Comparison of ENCODE assay signal across 19 cellular contexts in the genomic region with DNA sequence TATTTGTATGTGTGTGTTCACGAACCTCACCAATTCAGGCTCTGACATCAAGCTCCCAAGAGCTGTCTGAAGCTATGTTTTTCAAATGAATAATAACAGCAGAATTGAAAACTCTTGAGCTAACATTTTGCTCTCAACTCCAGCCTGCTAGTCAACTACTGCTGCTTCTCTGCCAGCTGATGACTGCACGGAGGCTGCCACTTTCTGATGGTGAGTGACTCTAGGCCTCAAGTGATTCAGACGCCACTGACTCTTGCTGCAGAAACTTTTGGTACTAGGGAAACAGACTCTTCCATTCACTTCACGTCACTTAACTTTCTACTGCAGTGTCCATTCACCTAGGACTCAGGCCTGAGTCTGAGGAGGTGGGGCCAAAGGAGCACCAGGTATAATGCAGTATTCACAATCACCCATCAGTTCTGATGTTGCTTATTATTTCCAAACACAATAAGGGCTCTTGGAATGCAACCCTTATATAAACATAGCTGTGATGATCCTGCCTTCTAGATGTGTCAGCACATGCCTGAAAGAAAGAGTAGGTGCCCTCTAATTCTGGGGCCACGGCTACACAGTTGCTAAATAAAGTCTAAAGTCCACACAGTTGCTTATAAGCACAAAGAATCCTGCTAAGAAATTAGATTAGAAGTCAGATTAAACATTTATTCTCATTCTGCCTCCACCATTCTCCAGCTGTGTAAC. TPM values are rescaled to one million over a fixed set of nuclear protein-coding genes. Genes with fewer than 3 reads are reported as not detected.
DNase-seq lines count a peak whose midpoint lies in the region; ATAC-seq, FAIRE-seq and TF ChIP-seq lines count a peak whose summit lies in the region.
"Had no signal": no experiment of that assay in that cellular context is flagged by ENCODE, and none has a peak within 500 bp of the region (broad histone marks: within the 10 kb centered on the region; RNA-seq: fewer than 3 reads in every experiment).

No MANE protein-coding gene starts in this region.

- H3K4me3 ChIP-seq in Panc1 (ENCODE audit: low read depth in 2 of 2, low read length in 2 of 2) = no peak overlapping the region
- H3K4me3 ChIP-seq in epithelial cell of esophagus (ENCODE audit: low read length) = no peak overlapping the region
- H3K4me3 ChIP-seq: suprapubic skin had no signal

- no peak for TF ChIP-seq POLR2A in H54 (IDR thresholded peaks at IDR 0.05; ENCODE audit: low read depth, low read length)

- POLR2A ChIA-PET in Panc1 (lab: Charles Lee) = no interaction called here

- no peak overlapping the region; the same call in 1 of the 2 replicates for H3K27ac ChIP-seq in Panc1 (ENCODE audit: low read length)
- H3K27ac ChIP-seq: suprapubic skin had no signal

- H3K9me3 ChIP-seq in Panc1 (ENCODE audit: control insufficient read depth, insufficient read depth, low read depth, low read length) = no peaks in the 10 kb centered on the region
- H3K9me3 ChIP-seq: suprapubic skin had no signal

- H3K27me3 ChIP-seq in Panc1 (ENCODE audit: control insufficient read depth, insufficient read depth, low read length) = no peaks in the 10 kb centered on the region

- ATAC-seq in Panc1 = peak; percentile 83
- ATAC-seq: activated CD8-positive, alpha-beta memory T cell treated with anti-CD3 and anti-CD28 coated beads, Interleukin-2, amount 10 ng/mL, durations not matched to agents 7 days and 5 days had no signal

- H3K4me1 ChIP-seq in Panc1 (ENCODE audit: control insufficient read depth, insufficient read depth, low read length) = no peaks in the 10 kb centered on the region
- H3K4me1 ChIP-seq: suprapubic skin had no signal

- TF ChIP-seq CTCF in Panc1 (IDR thresholded peaks at IDR 0.05) (no peak), epithelial cell of esophagus (IDR thresholded peaks at IDR 0.05; ENCODE audit: insufficient read depth, low read depth, low read length, missing control alignments) (no peak)

- FAIRE-seq in H54 (lab: Jason Lieb, UNC) = peak; percentile 97

- H3K36me3 ChIP-seq in Panc1 (ENCODE audit: control insufficient read depth, insufficient read depth, low read length) = no peaks in the 10 kb centered on the region
- H3K36me3 ChIP-seq: suprapubic skin had no signal

- DNase-seq in H54 (ENCODE audit: insufficient read length, low spot score) = no peak
- DNase-seq in Panc1 (ENCODE audit: low read depth, low spot score) = no peak
- DNase-seq in epithelial cell of esophagus (ENCODE audit: low read depth) = peak; percentile 83
- DNase-seq in renal cortical epithelial cell (ENCODE audit: low read depth) = peak; percentile 32
- DNase-seq in stimulated activated CD4-positive, alpha-beta T cell treated with anti-CD3 and anti-CD28 coated beads, Interleukin-4, amount 100 ng/mL, for 1 hour = no peak
- no peak for DNase-seq in activated naive CD4-positive, alpha-beta T cell treated with anti-CD3 and anti-CD28 coated beads, Interleukin-2, amount 50 U/mL, for 16 hours
- no peak for DNase-seq in H4 (ENCODE audit: low spot score)
- DNase-seq: activated CD8-positive, alpha-beta memory T cell treated with anti-CD3 and anti-CD28 coated beads, Interleukin-2, amount 10 ng/mL, durations not matched to agents 7 days and 5 days; activated naive CD4-positive, alpha-beta T cell treated with Interleukin-2 at 50 U/mL for 16 hours; C1 segment of cervical spinal cord; central memory CD4-positive, alpha-beta T cell; endodermal cell; head of caudate nucleus; islet precursor cell; NCI-H2081 treated with DMSO at 0.1 percent for 48 hours; NCI-H82 had no signal

- intact Hi-C loops in Panc1 (cut with micrococcal nuclease; ENCODE audit: unreplicated experiment) = loop anchor here (10.0 kb wide), 1 partner anchor 298 kb away; no protein-coding TSS in a partner anchor

- in situ Hi-C loops in Panc1 (cut with HindIII; ENCODE audit: low pct_unique_long_range_greater_than_20kb, low sequenced_read_pairs) = no loop called here

- BruUV-seq in Panc1 (replicated peaks; lab: Mats Ljungman, UMichigan) = no TSS peak

- CTCF ChIA-PET in Panc1 (lab: Charles Lee) = interaction anchor here (0.7 kb wide), 2 partner anchors 75 to 1138 kb away, joined by 4 read pairs; no protein-coding TSS in a partner anchor

RNA-seq across cellular contexts. Expression of a gene that starts 16.0 kb away (rescaled TPM):
- 5.3 TPM for total RNA-seq in Panc1 (2021; ENCODE audit: unreplicated experiment)
- 3.1 TPM for polyA plus RNA-seq in Panc1 (2012; ENCODE audit: insufficient read length)
- 0.50 and 1.7 TPM in 2 replicates for total RNA-seq in renal cortical epithelial cell
- 0.12 TPM in 2 replicates for total RNA-seq in H4 (2014; rRNA removed; shearing (Covaris generic))
- total RNA-seq: endodermal cell had no signal

RNA-seq across cellular contexts. Expression of a gene that starts 53.2 kb away (rescaled TPM):
- 1.3 TPM for total RNA-seq in Panc1 (2021; ENCODE audit: unreplicated experiment)
- 0.19 TPM for polyA plus RNA-seq in Panc1 (2012; ENCODE audit: insufficient read length)
- total RNA-seq in renal cortical epithelial cell = 2.5 and 9.0 TPM in 2 replicates
- total RNA-seq in H4 (2014; rRNA removed; shearing (Covaris generic)) = 0.76 and 1.3 TPM in 2 replicates
- total RNA-seq: activated CD8-positive, alpha-beta memory T cell treated with anti-CD3 and anti-CD28 coated beads, Interleukin-2, amount 10 ng/mL, durations not matched to agents 7 days and 5 days; neural crest cell; T-helper 1 cell treated with Interleukin-12 subunit alpha and Interleukin-12 subunit beta and Interleukin-4 antibody, amounts not matched to agents 30 ng/mL and 1 ng/mL, for 36 hours had no signal

Comparison
In these comparisons a context has a peak if more than half of its experiments do, and no peak if none do; other contexts are left out.
1. DNase-seq: peak in epithelial cell of esophagus (single experiment) and renal cortical epithelial cell (single experiment); none in H54 (single experiment), Panc1 (single experiment), stimulated activated CD4-positive, alpha-beta T cell treated with anti-CD3 and anti-CD28 coated beads, Interleukin-4, amount 100 ng/mL, for 1 hour (single experiment), activated naive CD4-positive, alpha-beta T cell treated with anti-CD3 and anti-CD28 coated beads, Interleukin-2, amount 50 U/mL, for 16 hours (single experiment) and H4 (single experiment).